Comparison of ENCODE assay signal across 29 cellular contexts in genomic region chr6:43949451-43950110, GRCh38.
A peak's percentile ranks its signal among the peaks of the same experiment; 100 is the strongest.
DNase-seq lines count a peak whose midpoint lies in the region; ATAC-seq, FAIRE-seq and TF ChIP-seq lines count a peak whose summit lies in the region.
"Had no signal": no experiment of that assay in that cellular context is flagged by ENCODE, and none has a peak within 500 bp of the region (broad histone marks: within the 10 kb centered on the region; RNA-seq: fewer than 3 reads in every experiment).

No MANE protein-coding gene starts in this region.

- BruUV-seq in K562 (replicated peaks; lab: Mats Ljungman, UMichigan), result no TSS peak
- no TSS peak for BruUV-seq in OCI-LY7 (replicated peaks; lab: Mats Ljungman, UMichigan)

- peak; percentile 13 for DNase-seq in activated CD4-positive, CD25-positive, alpha-beta regulatory T cell treated with anti-CD3 and anti-CD28 coated beads, Interleukin-2, amount 50 U/mL, for 72 hours
- no peak for DNase-seq in activated CD4-positive, CD25-positive, alpha-beta regulatory T cell (lab: John Stamatoyannopoulos, UW)
- DNase-seq in EL (peak; percentile 40), K562 (ENCODE audit: extremely low read depth in 1 of 4, low spot score in 3 of 4) (no peak), osteocyte (ENCODE audit: extremely low spot score, unreplicated experiment) (peak; percentile 57), globus pallidus (ENCODE audit: low spot score) (no peak), OCI-LY7 (ENCODE audit: low spot score) (no peak), 8988T (no peak)
- DNase-seq: activated CD8-positive, alpha-beta T cell treated with anti-CD3 and anti-CD28 coated beads for 36 hours; activated T-cell treated with anti-CD3 and anti-CD28 coated beads, Interleukin-2, amount 50 U/mL, for 72 hours; effector CD8-positive, alpha-beta T cell; foreskin melanocyte; hypothalamus; NCI-H1436; NCI-H510A treated with DMSO at 0.1 percent for 48 hours; nucleus accumbens; retina; stimulated activated CD4-positive, alpha-beta T cell treated with anti-CD3 and anti-CD28 coated beads, Interleukin-4, amount 100 ng/mL, for 1 hour; stimulated activated naive CD4-positive, alpha-beta T cell treated with Interleukin-2 at 50 U/mL for 16 hours had no signal

- peaks cover 29 to 71% of the 10 kb centered on the region in 2 experiments for H3K4me1 ChIP-seq in K562 (replicated peaks in 1 of 2; ENCODE audit: control insufficient read depth in 2 of 2, insufficient read depth in 2 of 2, low read length in 2 of 2)
- no peaks in the 10 kb centered on the region for H3K4me1 ChIP-seq in OCI-LY7 (ENCODE audit: insufficient read depth, low read length, poor library complexity, severe bottlenecking)
- H3K4me1 ChIP-seq: ascending aorta had no signal

- no peak overlapping the region for H3K4me2 ChIP-seq in K562 (ENCODE audit: insufficient read depth, low read length)
- no peak overlapping the region for H3K4me2 ChIP-seq in OCI-LY7 (ENCODE audit: low read length)
- H3K4me2 ChIP-seq: BLaER1 had no signal

- POLR2A ChIA-PET in K562 (lab: Yijun Ruan, JAX), result interaction anchor here (0.6 to 2.2 kb wide), 8 partner anchors 8 to 320 kb away, joined by 3 to 11 read pairs (median 3); partner anchors contain the start of genes GTPBP2 and VEGFA
- POLR2A ChIA-PET in OCI-LY7 (lab: Charles Lee), result interaction anchor here (0.5 to 1.3 kb wide), 2 partner anchors 46 to 1443 kb away, joined by 3 read pairs; no protein-coding TSS in a partner anchor

- TF ChIP-seq EP300 in K562 (IDR thresholded peaks at IDR 0.05; ENCODE audit: low read length), result 0 out of 2 replicates have a peak, but pooled peaks have one; percentile 7

- intact Hi-C loops in K562 (cut with micrococcal nuclease), result loop anchor here (5.0 kb wide), 2 partner anchors 107 to 282 kb away; no protein-coding TSS in a partner anchor
- intact Hi-C loops in OCI-LY7 (cut with micrococcal nuclease; ENCODE audit: unreplicated experiment), result loop anchor here (5.0 kb wide), 1 partner anchor 182 kb away; no protein-coding TSS in a partner anchor

- no peaks in the 10 kb centered on the region for H3K9me2 ChIP-seq in OCI-LY7 (ENCODE audit: insufficient read depth, low read length)

- H3K4me3 ChIP-seq in K562 (no peak overlapping the region), OCI-LY7 (ENCODE audit: low read depth, low read length, poor library complexity, severe bottlenecking) (no peak overlapping the region)
- H3K4me3 ChIP-seq: ascending aorta, BLaER1, lung, spleen had no signal

- no peak for TF ChIP-seq POLR2A in K562 (conservative IDR thresholded peaks at IDR 0.05)

- peaks cover 10% of the 10 kb centered on the region for H3K4me1 Mint-ChIP-seq in osteocyte (ENCODE audit: unreplicated experiment)

- TF ChIP-seq RAD21 in K562 (CRISPR knock-in tag; conservative IDR thresholded peaks at IDR 0.05 in 1 of 2, IDR thresholded peaks at IDR 0.05 in 1 of 2), result no peak; a peak in 1 of 4 replicates

- no peaks in the 10 kb centered on the region for H3K27me3 ChIP-seq in K562 (ENCODE audit: control insufficient read depth in 2 of 2, insufficient read depth in 2 of 2, low read length in 2 of 2)
- H3K27me3 ChIP-seq: ascending aorta, BLaER1 had no signal

- H3K36me3 ChIP-seq in K562 (ENCODE audit: control insufficient read depth, insufficient read depth, low read length) (no peaks in the 10 kb centered on the region), OCI-LY7 (ENCODE audit: insufficient read depth, low read length) (no peaks in the 10 kb centered on the region)
- H3K36me3 ChIP-seq: ascending aorta, BLaER1, spleen had no signal

- no peak for FAIRE-seq in K562 (lab: Jason Lieb, UNC)
- FAIRE-seq: A204.1, H1, islet of Langerhans had no signal

- H4K20me1 ChIP-seq in K562 (replicated peaks; ENCODE audit: control insufficient read depth, insufficient read depth, low read length) (no peaks in the 10 kb centered on the region), OCI-LY7 (ENCODE audit: insufficient read depth, low read length) (no peaks in the 10 kb centered on the region)
- H4K20me1 ChIP-seq: BLaER1 had no signal

- TF ChIP-seq CTCF in K562 (IDR thresholded peaks at IDR 0.05 in 2 of 3, conservative IDR thresholded peaks at IDR 0.05 in 1 of 3; ENCODE audit: insufficient read depth in 2 of 3, low read depth in 1 of 3, low read length in 3 of 3) (no peak), osteocyte (IDR thresholded peaks at IDR 0.05) (no peak), OCI-LY7 (conservative IDR thresholded peaks at IDR 0.05; ENCODE audit: low read length) (no peak)

- no peak overlapping the region for H3K27ac Mint-ChIP-seq in osteocyte (ENCODE audit: unreplicated experiment)
- H3K27ac Mint-ChIP-seq: activated CD8-positive, alpha-beta T cell treated with anti-CD3 and anti-CD28 coated beads for 36 hours; activated naive CD4-positive, alpha-beta T cell treated with anti-CD3 and anti-CD28 coated beads, Interleukin-2, amount 50 U/mL, for 72 hours; activated T-cell treated with anti-CD3 and anti-CD28 coated beads, Interleukin-2, amount 50 U/mL, for 72 hours had no signal

- WGBS in K562 (ENCODE audit: insufficient coverage, low coverage, missing lambda C conversion rate), result 76% methylated on average over 4 of the region's 4 CpGs

- CTCF ChIA-PET in K562 (lab: Yijun Ruan, JAX; ENCODE audit: low intra/inter-chr PET ratio), result no interaction called here
- CTCF ChIA-PET in OCI-LY7 (lab: Charles Lee; ENCODE audit: unreplicated experiment), result no interaction called here

- no peak overlapping the region; a peak in 2 of 4 replicates for H3K9ac ChIP-seq in K562 (ENCODE audit: insufficient read depth in 1 of 2, low read depth in 2 of 2, low read length in 2 of 2)
- H3K9ac ChIP-seq: BLaER1 had no signal

- peaks cover 4% of the 10 kb centered on the region for H3K9me1 ChIP-seq in K562 (ENCODE audit: control insufficient read depth, insufficient read depth, low read length)

- in situ Hi-C loops in K562 (cut with MboI), result loop anchor here (5.0 kb wide), 1 partner anchor 177 kb away; the partner anchor contains the start of gene VEGFA

- no peak overlapping the region for H3K4me3 Mint-ChIP-seq in osteocyte (ENCODE audit: unreplicated experiment)
- H3K4me3 Mint-ChIP-seq: activated CD8-positive, alpha-beta T cell treated with anti-CD3 and anti-CD28 coated beads for 36 hours; activated T-cell treated with anti-CD3 and anti-CD28 coated beads, Interleukin-2, amount 50 U/mL, for 72 hours had no signal

- no peaks in the 10 kb centered on the region for H3K36me3 Mint-ChIP-seq in osteocyte (ENCODE audit: unreplicated experiment)

- H2AFZ ChIP-seq in K562 (ENCODE audit: low read depth, low read length) (peak overlapping the region; percentile 66; the same call in 1 of the 2 replicates), OCI-LY7 (ENCODE audit: low read length) (no peak overlapping the region)

- H3K9me3 ChIP-seq in K562 (replicated peaks; ENCODE audit: control insufficient read depth, insufficient read depth, low read depth, low read length), result peaks cover 16% of the 10 kb centered on the region; the same call in 1 of the 2 replicates
- H3K9me3 ChIP-seq in OCI-LY7 (ENCODE audit: low read length), result no peaks in the 10 kb centered on the region

- no peaks in the 10 kb centered on the region for H3K27me3 Mint-ChIP-seq in osteocyte (ENCODE audit: unreplicated experiment)

- no peaks in the 10 kb centered on the region for H3K79me2 ChIP-seq in K562 (ENCODE audit: control insufficient read depth, insufficient read depth, low read length)
- H3K79me2 ChIP-seq in OCI-LY7 (ENCODE audit: insufficient read depth, low read depth, low read length), result no peaks in the 10 kb centered on the region

- no peak for ATAC-seq in K562
- ATAC-seq: activated CD4-positive, CD25-positive, alpha-beta regulatory T cell treated with anti-CD3 and anti-CD28 coated beads, Interleukin-2, amount 50 U/mL, for 24 hours; activated CD8-positive, alpha-beta T cell treated with anti-CD3 and anti-CD28 coated beads for 36 hours; activated naive CD4-positive, alpha-beta T cell treated with anti-CD3 and anti-CD28 coated beads, Interleukin-2, amount 50 U/mL, for 72 hours; activated T-cell treated with anti-CD3 and anti-CD28 coated beads, Interleukin-2, amount 50 U/mL, for 72 hours had no signal

- peaks cover 16% of the 10 kb centered on the region for H3K9me3 Mint-ChIP-seq in osteocyte (ENCODE audit: unreplicated experiment)

- H3K27ac ChIP-seq in K562 (ENCODE audit: extremely low read depth, low read depth, low read length) (peak overlapping the region; percentile 8; the same call in 1 of the 3 replicates), OCI-LY7 (ENCODE audit: low read depth, low read length, poor library complexity, severe bottlenecking) (no peak overlapping the region)
- H3K27ac ChIP-seq: ascending aorta, BLaER1, RWPE1, spleen had no signal

TF ChIP-seq in K562, 482 proteins besides CTCF, POLR2A, EP300 and RAD21 (continues in another document):
- TF ChIP-seq ZNF592 (IDR thresholded peaks at IDR 0.05) (peak; percentile 18; the same call in 1 of the 2 replicates), L3MBTL2 (IDR thresholded peaks at IDR 0.05) (peak; percentile 51)

Comparison
In these comparisons a context has a peak if more than half of its experiments do, and no peak if none do; other contexts are left out.
1. DNase-seq: peak in activated CD4-positive, CD25-positive, alpha-beta regulatory T cell treated with anti-CD3 and anti-CD28 coated beads, Interleukin-2, amount 50 U/mL, for 72 hours (single experiment), EL (single experiment) and osteocyte (single experiment); none in activated CD4-positive, CD25-positive, alpha-beta regulatory T cell (0 of 4), K562 (0 of 4), globus pallidus (single experiment), OCI-LY7 (single experiment) and 8988T (single experiment).